ENCODE assay signal across 1 cellular context in genomic region chr11:26830757-26831156, GRCh38.
TF ChIP-seq lines count a peak whose summit lies in the region.

No MANE protein-coding gene starts in this region.

TF ChIP-seq in GM23338, 12 proteins besides CTCF, POLR2A, EP300 and RAD21 (continued from another document):
- TF ChIP-seq REST (IDR thresholded peaks at IDR 0.05; ENCODE audit: unreplicated experiment) (no peak), ZNF114 (CRISPR knock-in tag; IDR thresholded peaks at IDR 0.05) (no peak), NANOG (IDR thresholded peaks at IDR 0.05; ENCODE audit: borderline replicate concordance) (no peak), POLR2AphosphoS5 (IDR thresholded peaks at IDR 0.05; ENCODE audit: low read depth) (no peak), CREB1 (CRISPR knock-in tag; IDR thresholded peaks at IDR 0.05; ENCODE audit: low read depth) (no peak), EZH2 (IDR thresholded peaks at IDR 0.05; ENCODE audit: low read depth, unreplicated experiment) (no peak), JUNB (IDR thresholded peaks at IDR 0.05; ENCODE audit: unreplicated experiment) (no peak), STAT1 (IDR thresholded peaks at IDR 0.05; ENCODE audit: unreplicated experiment) (no peak)
